ENCODE assay signal across 18 cellular contexts in the genomic region with DNA sequence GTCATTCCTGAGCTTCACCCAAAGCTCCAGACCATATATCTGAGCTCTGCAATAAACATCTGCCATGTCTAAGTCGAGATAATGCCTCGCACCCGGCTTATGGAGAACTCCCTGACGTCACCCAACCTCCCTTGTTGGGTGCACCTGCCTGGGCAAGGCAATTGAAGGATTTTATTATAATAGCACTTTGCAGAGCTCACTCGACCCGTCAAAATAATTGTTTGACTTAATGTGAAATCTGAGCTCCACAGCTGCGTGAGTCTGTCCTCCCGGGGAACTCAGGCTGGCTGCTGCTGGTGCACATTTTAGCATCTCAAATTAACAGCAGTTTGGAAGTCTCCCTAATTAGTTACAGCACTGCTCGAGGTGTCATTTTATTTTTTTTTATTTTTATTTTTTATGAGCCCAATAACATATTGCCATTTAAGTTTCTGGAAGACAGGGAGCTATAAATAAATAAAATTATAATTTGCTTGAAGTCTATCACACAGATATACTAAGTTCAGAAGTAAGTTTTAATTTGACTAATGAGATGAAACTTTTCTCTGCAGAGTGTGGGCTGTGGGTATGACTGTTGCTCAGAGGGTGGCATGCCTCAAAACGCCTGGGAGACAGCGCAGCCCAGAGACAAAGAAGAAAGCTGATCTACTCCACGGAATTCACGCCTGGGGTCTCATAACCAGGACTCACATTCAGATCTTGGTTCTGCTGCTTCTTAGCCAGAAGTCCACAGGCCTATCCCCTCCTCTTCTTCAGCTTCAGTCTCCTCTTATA.
DNase-seq lines count a peak whose midpoint lies in the region; ATAC-seq and TF ChIP-seq lines count a peak whose summit lies in the region.
"Had no signal": no experiment of that assay in that cellular context is flagged by ENCODE, and none has a peak within 500 bp of the region (broad histone marks: within the 10 kb centered on the region; RNA-seq: fewer than 3 reads in every experiment).

No MANE protein-coding gene starts in this region.

- H3K27me3 Mint-ChIP-seq in activated T-helper 17 cell treated with anti-CD3 and anti-CD28 coated beads, Interleukin-2, amount 50 U/mL, for 72 hours: peaks cover 3% of the 10 kb centered on the region
- H3K27me3 Mint-ChIP-seq in stimulated activated naive CD8-positive, alpha-beta T cell treated with anti-CD3 and anti-CD28 coated beads, Interleukin-15, amount 100 ng/mL, for 72 hours: peaks cover 24% of the 10 kb centered on the region

- H3K27ac ChIP-seq in stomach: no peak overlapping the region
- H3K27ac ChIP-seq: foreskin keratinocyte, ovary, RWPE1 had no signal

- peak overlapping the region; percentile 54 for H3K27ac Mint-ChIP-seq in activated T-helper 17 cell treated with anti-CD3 and anti-CD28 coated beads, Interleukin-2, amount 50 U/mL, for 72 hours
- no peak overlapping the region for H3K27ac Mint-ChIP-seq in stimulated activated naive CD8-positive, alpha-beta T cell treated with anti-CD3 and anti-CD28 coated beads, Interleukin-15, amount 100 ng/mL, for 72 hours
- H3K27ac Mint-ChIP-seq: immature natural killer cell had no signal

- no peaks in the 10 kb centered on the region for H3K9me3 ChIP-seq in stomach
- H3K9me3 ChIP-seq: ovary had no signal

- H3K9me3 Mint-ChIP-seq in activated T-helper 17 cell treated with anti-CD3 and anti-CD28 coated beads, Interleukin-2, amount 50 U/mL, for 72 hours: peaks cover 3% of the 10 kb centered on the region
- H3K9me3 Mint-ChIP-seq in stimulated activated naive CD8-positive, alpha-beta T cell treated with anti-CD3 and anti-CD28 coated beads, Interleukin-15, amount 100 ng/mL, for 72 hours: peaks cover 0 to 7% of the 10 kb centered on the region in 2 donors
- H3K9me3 Mint-ChIP-seq: immature natural killer cell had no signal

- peaks cover 0 to 4% (median 0%) of the 10 kb centered on the region in 4 donors for H3K4me1 ChIP-seq in stomach
- H3K4me1 ChIP-seq: foreskin keratinocyte had no signal

- H3K4me3 ChIP-seq in stomach: no peak overlapping the region
- H3K4me3 ChIP-seq: ovary had no signal

- TF ChIP-seq EP300 in stomach (IDR thresholded peaks at IDR 0.05): no peak

- WGBS in stomach, 5 donors: 47 to 57% (median 52%) methylated on average over 13 of the region's 13 CpGs

- DNase-seq in activated naive CD4-positive, alpha-beta T cell treated with anti-CD3 and anti-CD28 coated beads, Interleukin-2, amount 50 U/mL, for 16 hours: peak; percentile 13
- no peak for DNase-seq in activated naive CD4-positive, alpha-beta T cell (lab: John Stamatoyannopoulos, UW)
- DNase-seq in NCI-H510A (lab: John Stamatoyannopoulos, UW) (peak; percentile 97), stomach (no peak), dedifferentiated amniotic fluid mesenchymal stem cell (ENCODE audit: extremely low spot score) (no peak)
- peak in 1 of 2 donors; percentile 40 for DNase-seq in stimulated activated naive CD8-positive, alpha-beta T cell treated with anti-CD3 and anti-CD28 coated beads, Interleukin-15, amount 100 ng/mL, for 72 hours
- DNase-seq: activated CD8-positive, alpha-beta memory T cell treated with anti-CD3 and anti-CD28 coated beads, Interleukin-2, amount 50 U/mL, for 4 hours; effector memory CD4-positive, alpha-beta T cell; foreskin keratinocyte; immature natural killer cell; KBM-7; midbrain; NCI-H446; ovary had no signal

- peaks cover 4% of the 10 kb centered on the region for H3K4me1 Mint-ChIP-seq in activated T-helper 17 cell treated with anti-CD3 and anti-CD28 coated beads, Interleukin-2, amount 50 U/mL, for 72 hours
- H3K4me1 Mint-ChIP-seq in stimulated activated naive CD8-positive, alpha-beta T cell treated with anti-CD3 and anti-CD28 coated beads, Interleukin-15, amount 100 ng/mL, for 72 hours: peaks cover 38% of the 10 kb centered on the region

- H3K36me3 ChIP-seq in stomach: no peaks in the 10 kb centered on the region
- H3K36me3 ChIP-seq: ovary had no signal

- no peak for TF ChIP-seq CTCF in stomach (IDR thresholded peaks at IDR 0.05)

- peak overlapping the region; percentile 22 for H3K4me3 Mint-ChIP-seq in activated T-helper 17 cell treated with anti-CD3 and anti-CD28 coated beads, Interleukin-2, amount 50 U/mL, for 72 hours
- no peak overlapping the region for H3K4me3 Mint-ChIP-seq in stimulated activated naive CD8-positive, alpha-beta T cell treated with anti-CD3 and anti-CD28 coated beads, Interleukin-15, amount 100 ng/mL, for 72 hours
- H3K4me3 Mint-ChIP-seq: brain, immature natural killer cell had no signal

- no peak for TF ChIP-seq POLR2A in stomach (IDR thresholded peaks at IDR 0.05)

- no peaks in the 10 kb centered on the region for H3K36me3 Mint-ChIP-seq in activated T-helper 17 cell treated with anti-CD3 and anti-CD28 coated beads, Interleukin-2, amount 50 U/mL, for 72 hours (ENCODE audit: low read depth)
- H3K36me3 Mint-ChIP-seq: brain, immature natural killer cell had no signal

- ATAC-seq in activated T-helper 17 cell treated with anti-CD3 and anti-CD28 coated beads, Interleukin-2, amount 50 U/mL, for 72 hours (replicated peaks): peak; percentile 90
- ATAC-seq in stimulated activated naive CD8-positive, alpha-beta T cell treated with anti-CD3 and anti-CD28 coated beads, Interleukin-15, amount 100 ng/mL, for 72 hours: peak; percentile 93
- ATAC-seq in HG02759 (IDR thresholded peaks at IDR 0.05; ENCODE audit: unreplicated experiment): no peak
- ATAC-seq: foreskin keratinocyte had no signal

- intact Hi-C loops in stomach (cut with DNase I; ENCODE audit: low total_unique reads): no loop called here

- peaks cover 0 to 23% (median 0%) of the 10 kb centered on the region in 3 donors for H3K27me3 ChIP-seq in stomach
- H3K27me3 ChIP-seq: foreskin keratinocyte, ovary had no signal

Comparison
In these comparisons a context has a peak if more than half of its experiments do, and no peak if none do; other contexts are left out.
1. DNase-seq: peak in activated naive CD4-positive, alpha-beta T cell treated with anti-CD3 and anti-CD28 coated beads, Interleukin-2, amount 50 U/mL, for 16 hours (single experiment) and NCI-H510A (single experiment); none in activated naive CD4-positive, alpha-beta T cell (0 of 4), stomach (single experiment) and dedifferentiated amniotic fluid mesenchymal stem cell (single experiment).